In genomic region chr14:45181329-45181728, GRCh38 we compare ENCODE assay signal across 19 cellular contexts. TPM values are rescaled to one million over a fixed set of nuclear protein-coding genes. Genes with fewer than 3 reads are reported as not detected.
DNase-seq lines count a peak whose midpoint lies in the region; FAIRE-seq and TF ChIP-seq lines count a peak whose summit lies in the region.
"Had no signal": no experiment of that assay in that cellular context is flagged by ENCODE, and none has a peak within 500 bp of the region (broad histone marks: within the 10 kb centered on the region; RNA-seq: fewer than 3 reads in every experiment).

No MANE protein-coding gene starts in this region.

- peak; percentile 4 for DNase-seq in HPDE6-E6E7 (ENCODE audit: extremely low spot score)
- peak; percentile 26 for DNase-seq in astrocyte (ENCODE audit: low read depth)
- peak; percentile 6 for DNase-seq in epithelial cell of esophagus (ENCODE audit: low read depth)
- no peak for DNase-seq in ovary
- no peak for DNase-seq in WERI-Rb-1
- no peak for DNase-seq in cardiac septum (ENCODE audit: low spot score)
- no peak for DNase-seq in germinal center (ENCODE audit: low spot score)
- DNase-seq: DMS 273 treated with DMSO at 0.1 percent for 48 hours, KBM-7, NCI-H1436, NCI-H2029 treated with DMSO at 0.1 percent for 48 hours, NCI-H2171 treated with DMSO at 0.1 percent for 48 hours, NCI-H446 treated with DMSO at 0.1 percent for 48 hours, PC-9 had no signal

- H3K4me1 Mint-ChIP-seq in astrocyte (ENCODE audit: low read depth, unreplicated experiment): no peaks in the 10 kb centered on the region

- H3K9me3 ChIP-seq in astrocyte (ENCODE audit: insufficient read depth, low read depth, low read length): no peaks in the 10 kb centered on the region
- H3K9me3 ChIP-seq in ovary: no peaks in the 10 kb centered on the region
- no peaks in the 10 kb centered on the region for H3K9me3 ChIP-seq in WERI-Rb-1 (ENCODE audit: severe bottlenecking)
- H3K9me3 ChIP-seq: A549 had no signal

- no peak overlapping the region for H2AFZ ChIP-seq in ACC112 (ENCODE audit: low read length, unreplicated experiment)
- no peak overlapping the region for H2AFZ ChIP-seq in astrocyte (ENCODE audit: low read depth, low read length)
- H2AFZ ChIP-seq: PC-9 had no signal

- H3K27ac ChIP-seq in ACC112 (ENCODE audit: low read depth, low read length): peak overlapping the region; percentile 69
- H3K27ac ChIP-seq in astrocyte (ENCODE audit: low read depth, low read length): peak overlapping the region; percentile 24
- no peak overlapping the region for H3K27ac ChIP-seq in ovary
- no peak overlapping the region for H3K27ac ChIP-seq in WERI-Rb-1
- H3K27ac ChIP-seq: A549, HL-60, PC-9 had no signal

- no peak overlapping the region for H3K9ac ChIP-seq in astrocyte (ENCODE audit: low read length)

- H3K4me2 ChIP-seq in astrocyte (ENCODE audit: low read length): peak overlapping the region; percentile 43
- H3K4me2 ChIP-seq: A549, PC-9 had no signal

- TF ChIP-seq EP300 in ovary (IDR thresholded peaks at IDR 0.05): no peak

- H3K4me1 ChIP-seq in ACC112 (ENCODE audit: control insufficient read depth, insufficient read depth, low read length, unreplicated experiment): peaks cover 34% of the 10 kb centered on the region
- no peaks in the 10 kb centered on the region for H3K4me1 ChIP-seq in astrocyte (ENCODE audit: insufficient read depth, low read length)
- no peaks in the 10 kb centered on the region for H3K4me1 ChIP-seq in ovary (ENCODE audit: insufficient read depth)

- H3K27me3 ChIP-seq in ACC112 (ENCODE audit: insufficient read depth, low read length): no peaks in the 10 kb centered on the region
- no peaks in the 10 kb centered on the region for H3K27me3 ChIP-seq in astrocyte (ENCODE audit: insufficient read depth, low read length)
- no peaks in the 10 kb centered on the region for H3K27me3 ChIP-seq in ovary
- H3K27me3 ChIP-seq in WERI-Rb-1 (ENCODE audit: insufficient read depth, low read depth, severe bottlenecking): no peaks in the 10 kb centered on the region

- intact Hi-C loops in ovary (cut with DNase I) (no loop called here), cardiac septum (cut with DNase I) (no loop called here)

- H3K9me3 Mint-ChIP-seq in astrocyte (ENCODE audit: unreplicated experiment): no peaks in the 10 kb centered on the region

- H3K36me3 ChIP-seq in ACC112 (ENCODE audit: insufficient read depth, low read length): peaks cover 5% of the 10 kb centered on the region; the same call in 1 of the 2 replicates
- H3K36me3 ChIP-seq in astrocyte (ENCODE audit: insufficient read depth, low read length): no peaks in the 10 kb centered on the region
- H3K36me3 ChIP-seq in ovary: no peaks in the 10 kb centered on the region
- no peaks in the 10 kb centered on the region for H3K36me3 ChIP-seq in WERI-Rb-1

- no peaks in the 10 kb centered on the region for H3K79me2 ChIP-seq in ACC112 (ENCODE audit: control insufficient read depth, insufficient read depth, low read length, unreplicated experiment)
- no peaks in the 10 kb centered on the region for H3K79me2 ChIP-seq in astrocyte (ENCODE audit: insufficient read depth, low read length)

- no peaks in the 10 kb centered on the region for H4K20me1 ChIP-seq in astrocyte (ENCODE audit: insufficient read depth, low read length)

- no peak for TF ChIP-seq POLR2A in ovary (IDR thresholded peaks at IDR 0.05)

- TF ChIP-seq CTCF in astrocyte (IDR thresholded peaks at IDR 0.05; ENCODE audit: insufficient read depth, low read depth, low read length) (no peak), epithelial cell of esophagus (IDR thresholded peaks at IDR 0.05; ENCODE audit: insufficient read depth, low read depth, low read length, missing control alignments) (no peak), ovary (IDR thresholded peaks at IDR 0.05) (no peak), WERI-Rb-1 (IDR thresholded peaks at IDR 0.05; ENCODE audit: low read depth, low read length) (no peak)

- H3K4me3 ChIP-seq in ACC112 (ENCODE audit: low read depth, low read length) (0 out of 2 replicates have a peak overlapping the region, but pooled peaks have one; percentile 9), astrocyte (ENCODE audit: insufficient read depth, low read depth, low read length) (no peak overlapping the region), epithelial cell of esophagus (ENCODE audit: low read length) (no peak overlapping the region), ovary (no peak overlapping the region), WERI-Rb-1 (ENCODE audit: low read depth, low read length) (no peak overlapping the region)
- H3K4me3 ChIP-seq: A549, PC-9 had no signal

- no peak overlapping the region for H3K27ac Mint-ChIP-seq in astrocyte (ENCODE audit: unreplicated experiment)

- H3K4me3 Mint-ChIP-seq in astrocyte (ENCODE audit: unreplicated experiment): no peak overlapping the region
- H3K4me3 Mint-ChIP-seq: CD14-positive monocyte had no signal

- no peaks in the 10 kb centered on the region for H3K36me3 Mint-ChIP-seq in astrocyte (ENCODE audit: low read depth, unreplicated experiment)

- WGBS in ovary, 3 donors: 93 to 96% (median 95%) methylated on average over 5 of the region's 5 CpGs

- H3K27me3 Mint-ChIP-seq in astrocyte (ENCODE audit: low read depth, unreplicated experiment): no peaks in the 10 kb centered on the region

- no peak for FAIRE-seq in astrocyte (lab: Jason Lieb, UNC)
- FAIRE-seq: H54 had no signal

RNA-seq across cellular contexts. Expression of gene FANCM, which starts 45.6 kb away (rescaled TPM):
- total RNA-seq in astrocyte (4.2 and 5.4 TPM in 2 replicates), ovary (1 to 10 TPM; 4.4 to 9.1 (median 6.2) TPM), cardiac septum (3.3 TPM)
- polyA plus RNA-seq in ovary: 1 to 10 TPM; 2.4 to 3.0 TPM

RNA-seq across cellular contexts. Expression of gene FKBP3, which starts 47.0 kb away (rescaled TPM):
- total RNA-seq in astrocyte: 66.1 and 77.0 TPM in 2 replicates
- 10 to 100 TPM; 38.3 to 50.8 (median 43.5) TPM for total RNA-seq in ovary
- polyA plus RNA-seq in ovary: 10 to 100 TPM; 41.5 to 65.9 TPM
- total RNA-seq in cardiac septum: 81.4 TPM

Comparison
In these comparisons a context has a peak if more than half of its experiments do, and no peak if none do; other contexts are left out.
1. H3K27ac ChIP-seq: peak in ACC112 (single experiment) and astrocyte (single experiment); none in ovary (0 of 2) and WERI-Rb-1 (single experiment).
2. DNase-seq: peak in HPDE6-E6E7 (single experiment), astrocyte (single experiment) and epithelial cell of esophagus (single experiment); none in ovary (0 of 5), WERI-Rb-1 (single experiment), cardiac septum (single experiment) and germinal center (single experiment).